3 cellular contexts compared by ENCODE assay signal in the genomic region with DNA sequence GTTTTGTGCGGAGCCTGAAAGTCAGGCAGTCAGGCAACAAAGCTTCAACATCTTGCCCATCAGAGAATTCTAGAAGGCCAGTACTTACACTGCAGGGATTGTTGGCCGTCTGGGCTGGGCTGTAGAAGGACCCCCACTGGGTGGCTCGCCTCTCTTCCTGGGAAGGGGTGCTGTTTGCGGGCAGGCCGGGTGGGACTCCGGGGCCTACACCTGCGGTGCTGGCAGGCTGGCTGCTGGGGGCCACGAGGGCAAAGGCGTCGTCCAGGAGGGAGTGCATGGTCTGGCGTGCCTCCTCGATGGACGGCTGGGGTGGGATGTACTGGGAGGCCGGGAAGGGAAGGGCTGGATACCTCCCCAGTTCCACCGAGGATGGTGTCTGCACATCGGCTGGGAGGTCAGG.
"Had no signal": no experiment of that assay in that cellular context is flagged by ENCODE, and none has a peak within 500 bp of the region (broad histone marks: within the 10 kb centered on the region; RNA-seq: fewer than 3 reads in every experiment).

No MANE protein-coding gene starts in this region.

- DNase-seq: GDM1, GF-D8 had no signal

- ATAC-seq: GM12878 had no signal

- H3K4me3 ChIP-seq: GM12878 had no signal
